Comparison of ENCODE assay signal across 7 cellular contexts in the genomic region with DNA sequence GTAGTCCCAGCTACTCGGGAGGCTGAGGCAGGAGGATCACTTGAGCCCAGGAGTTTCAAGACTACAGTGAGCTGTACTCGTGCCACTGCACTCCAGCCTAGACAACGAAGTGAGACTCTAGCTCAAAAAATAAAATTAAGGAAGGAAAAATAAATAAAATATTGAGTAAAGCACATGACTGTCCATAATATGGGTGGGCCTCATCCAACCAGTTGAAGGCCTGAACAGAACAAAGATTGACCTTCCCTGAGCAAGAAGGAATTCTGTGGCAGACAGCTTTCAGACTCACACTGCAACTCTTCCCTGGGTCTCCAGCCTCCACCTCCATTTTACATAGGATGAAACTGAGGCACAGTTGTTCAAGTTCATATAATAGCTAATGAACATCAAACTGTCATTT.
"Had no signal": no experiment of that assay in that cellular context is flagged by ENCODE, and none has a peak within 500 bp of the region (broad histone marks: within the 10 kb centered on the region; RNA-seq: fewer than 3 reads in every experiment).

No MANE protein-coding gene starts in this region.

- H3K36me3 Mint-ChIP-seq: IgD-negative memory B cell had no signal

- H3K4me1 Mint-ChIP-seq: IgD-negative memory B cell had no signal

- H3K27ac ChIP-seq: HL-60 had no signal

- H3K4me3 Mint-ChIP-seq: IgD-negative memory B cell had no signal

- FAIRE-seq: HepG2, HTR-8/SVneo had no signal

- ATAC-seq: HepG2 had no signal

- DNase-seq: IMR-90, KBM-7, KG1 had no signal

- H3K27ac Mint-ChIP-seq: IgD-negative memory B cell had no signal
